ENCODE assay signal across 25 cellular contexts in genomic region chr4:3266076-3266475, GRCh38. TPM values are rescaled to one million over a fixed set of nuclear protein-coding genes. Genes with fewer than 3 reads are reported as not detected.
A peak's percentile ranks its signal among the peaks of the same experiment; 100 is the strongest.
DNase-seq lines count a peak whose midpoint lies in the region; ATAC-seq, FAIRE-seq and TF ChIP-seq lines count a peak whose summit lies in the region.
"Had no signal": no experiment of that assay in that cellular context is flagged by ENCODE, and none has a peak within 500 bp of the region (broad histone marks: within the 10 kb centered on the region; RNA-seq: fewer than 3 reads in every experiment).

No MANE protein-coding gene starts in this region.

- no peaks in the 10 kb centered on the region for H3K79me2 ChIP-seq in K562 (ENCODE audit: control insufficient read depth, insufficient read depth, low read length)

- H3K4me2 ChIP-seq in K562 (ENCODE audit: insufficient read depth, low read length) (no peak overlapping the region), mesenchymal stem cell (ENCODE audit: low read length, poor library complexity, severe bottlenecking) (no peak overlapping the region)
- H3K4me2 ChIP-seq: BLaER1, PC-9 had no signal

- 92 to 96% (median 95%) methylated on average over 17 of the region's 17 CpGs for WGBS in heart left ventricle, 4 donors
- WGBS in K562 (ENCODE audit: insufficient coverage, low coverage, missing lambda C conversion rate), result 22% methylated on average over 17 of the region's 17 CpGs
- 97% methylated on average over 17 of the region's 17 CpGs for WGBS in mesenchymal stem cell

- H2AK5ac ChIP-seq in mesenchymal stem cell (ENCODE audit: low read length, severe bottlenecking), result no peak overlapping the region

- H3K79me1 ChIP-seq in mesenchymal stem cell (replicated peaks; ENCODE audit: low read length, poor library complexity, severe bottlenecking), result no peaks in the 10 kb centered on the region

- no peak overlapping the region for H2BK12ac ChIP-seq in mesenchymal stem cell (ENCODE audit: low read length in 2 of 2)

- ATAC-seq in Right ventricle myocardium superior (ENCODE audit: poor library complexity) (no peak), heart left ventricle (no peak), K562 (no peak)

- H3K27ac ChIP-seq in heart left ventricle (no peak overlapping the region), K562 (ENCODE audit: extremely low read depth, low read depth, low read length) (no peak overlapping the region), mesenchymal stem cell (ENCODE audit: low read length, poor library complexity, severe bottlenecking) (no peak overlapping the region)
- H3K27ac ChIP-seq: BLaER1, GM23248, PC-9 had no signal

- no peak overlapping the region for H3K4me3 Mint-ChIP-seq in nephron progenitor cell
- H3K4me3 Mint-ChIP-seq: CD4-positive, alpha-beta T cell; H9 had no signal

- peak overlapping the region; percentile 78 for H3K27ac Mint-ChIP-seq in nephron progenitor cell
- H3K27ac Mint-ChIP-seq: CD4-positive, alpha-beta T cell; H9 had no signal

- no peak for TF ChIP-seq EP300 in K562 (IDR thresholded peaks at IDR 0.05; ENCODE audit: low read length)

- in situ Hi-C loops in K562 (cut with MboI), result no loop called here

- H3K36me3 ChIP-seq in heart left ventricle, result no peaks in the 10 kb centered on the region
- no peaks in the 10 kb centered on the region for H3K36me3 ChIP-seq in K562 (ENCODE audit: control insufficient read depth, insufficient read depth, low read length)
- no peaks in the 10 kb centered on the region for H3K36me3 ChIP-seq in mesenchymal stem cell (ENCODE audit: control insufficient read depth in 1 of 2, insufficient read depth in 2 of 2, low read depth in 1 of 2, low read length in 2 of 2)
- H3K36me3 ChIP-seq: BLaER1 had no signal

- no peak overlapping the region for H2BK5ac ChIP-seq in mesenchymal stem cell (ENCODE audit: low read depth, low read length, poor library complexity, severe bottlenecking)

- H2BK120ac ChIP-seq in mesenchymal stem cell (ENCODE audit: low read depth, low read length), result no peak overlapping the region

- no peaks in the 10 kb centered on the region for H3K9me3 Mint-ChIP-seq in nephron progenitor cell
- H3K9me3 Mint-ChIP-seq: CD4-positive, alpha-beta T cell; H9 had no signal

- DNase-seq in Right ventricle myocardium superior (peak; percentile 21), heart left ventricle (no peak), K562 (ENCODE audit: extremely low read depth in 1 of 4, low spot score in 3 of 4) (no peak), nephron progenitor cell (no peak), NCI-H128 (lab: John Stamatoyannopoulos, UW; ENCODE audit: unreplicated experiment) (no peak), mesenchymal stem cell (no peak), Kasumi-1 (lab: John Stamatoyannopoulos, UW) (no peak)
- DNase-seq in stimulated activated CD8-positive, alpha-beta memory T cell treated with anti-CD3 and anti-CD28 coated beads, Interleukin-4, amount 100 ng/mL, for 48 hours, result peak; percentile 9
- DNase-seq: CD4-positive, alpha-beta T cell; DMS53; GM23248; H9; KBM-7; MM.1S; NCI-H1417 treated with DMSO at 0.1 percent for 48 hours; NCI-H1694 treated with DMSO at 0.1 percent for 48 hours; NCI-H2081; NCI-H2227 treated with DMSO at 0.1 percent for 48 hours; NCI-H526 treated with DMSO at 0.1 percent for 48 hours; PC-9; RPMI8226; SHP77 had no signal

- no peaks in the 10 kb centered on the region for H3K36me3 Mint-ChIP-seq in nephron progenitor cell (ENCODE audit: low read depth)

- H3K18ac ChIP-seq in mesenchymal stem cell (ENCODE audit: low read depth in 1 of 2, low read length in 2 of 2), result no peak overlapping the region

- CTCF ChIA-PET in K562 (lab: Yijun Ruan, JAX; ENCODE audit: low intra/inter-chr PET ratio), result no interaction called here

- H4K20me1 ChIP-seq in K562 (replicated peaks; ENCODE audit: control insufficient read depth, insufficient read depth, low read length), result peaks cover 5% of the 10 kb centered on the region; the same call in 1 of the 2 replicates
- H4K20me1 ChIP-seq: BLaER1 had no signal

- intact Hi-C loops in Right ventricle myocardium superior (cut with DNase I) (no loop called here), heart left ventricle (cut with DNase I) (no loop called here), K562 (cut with micrococcal nuclease) (no loop called here)

- no peak overlapping the region for H3K14ac ChIP-seq in mesenchymal stem cell (ENCODE audit: low read length in 2 of 2)

- TF ChIP-seq POLR2A in heart left ventricle (IDR thresholded peaks at IDR 0.05), result no peak
- no peak for TF ChIP-seq POLR2A in K562 (conservative IDR thresholded peaks at IDR 0.05)

- H3K4me3 ChIP-seq in heart left ventricle, result no peak overlapping the region
- H3K4me3 ChIP-seq in K562, result no peak overlapping the region
- H3K4me3 ChIP-seq in mesenchymal stem cell (ENCODE audit: insufficient read depth in 1 of 2, low read depth in 1 of 2, low read length in 2 of 2), result no peak overlapping the region
- H3K4me3 ChIP-seq: BLaER1, GM23248, PC-9 had no signal

- H3K23ac ChIP-seq in mesenchymal stem cell (ENCODE audit: low read length in 2 of 2), result no peak overlapping the region

- BruUV-seq in K562 (replicated peaks; lab: Mats Ljungman, UMichigan), result no TSS peak

- POLR2A ChIA-PET in K562 (lab: Yijun Ruan, JAX), result interaction anchor here (0.6 kb wide), 1 partner anchor 1703 kb away, joined by 3 read pairs; no protein-coding TSS in a partner anchor

- H4K8ac ChIP-seq in mesenchymal stem cell (ENCODE audit: low read length), result no peak overlapping the region

- H3K9ac ChIP-seq in K562 (ENCODE audit: insufficient read depth in 1 of 2, low read depth in 2 of 2, low read length in 2 of 2) (no peak overlapping the region), mesenchymal stem cell (ENCODE audit: low read length) (no peak overlapping the region)
- H3K9ac ChIP-seq: BLaER1, GM23248 had no signal

- no peak overlapping the region for H4K91ac ChIP-seq in mesenchymal stem cell (ENCODE audit: low read length)

- no peak for TF ChIP-seq RAD21 in K562 (CRISPR knock-in tag; conservative IDR thresholded peaks at IDR 0.05 in 1 of 2, IDR thresholded peaks at IDR 0.05 in 1 of 2)

- TF ChIP-seq CTCF in heart left ventricle (IDR thresholded peaks at IDR 0.05), result no peak
- TF ChIP-seq CTCF in K562 (IDR thresholded peaks at IDR 0.05 in 2 of 3, conservative IDR thresholded peaks at IDR 0.05 in 1 of 3; ENCODE audit: insufficient read depth in 2 of 3, low read depth in 1 of 3, low read length in 3 of 3), result no peak
- TF ChIP-seq CTCF in nephron progenitor cell (IDR thresholded peaks at IDR 0.05), result no peak

- no peaks in the 10 kb centered on the region for H3K9me1 ChIP-seq in K562 (ENCODE audit: control insufficient read depth, insufficient read depth, low read length)

- H3K4me1 Mint-ChIP-seq in nephron progenitor cell, result peaks cover 11% of the 10 kb centered on the region

- H3K9me3 ChIP-seq in heart left ventricle (no peaks in the 10 kb centered on the region), K562 (replicated peaks; ENCODE audit: control insufficient read depth, insufficient read depth, low read depth, low read length) (no peaks in the 10 kb centered on the region), mesenchymal stem cell (ENCODE audit: control insufficient read depth, low read length) (no peaks in the 10 kb centered on the region)
- H3K9me3 ChIP-seq: BLaER1 had no signal

- H3K4me1 ChIP-seq in heart left ventricle (peaks cover 0 to 12% (median 1%) of the 10 kb centered on the region in 12 donors), K562 (replicated peaks in 1 of 2; ENCODE audit: control insufficient read depth in 2 of 2, insufficient read depth in 2 of 2, low read length in 2 of 2) (peaks cover 0 to 26% of the 10 kb centered on the region in 2 experiments; a peak in 2 of 5 replicates), mesenchymal stem cell (ENCODE audit: control insufficient read depth, insufficient read depth, low read depth, low read length) (no peaks in the 10 kb centered on the region)

- FAIRE-seq in K562 (lab: Jason Lieb, UNC), result no peak
- FAIRE-seq: A204.1 had no signal

- no peaks in the 10 kb centered on the region for H3K27me3 ChIP-seq in heart left ventricle
- H3K27me3 ChIP-seq in K562 (ENCODE audit: control insufficient read depth in 2 of 2, insufficient read depth in 2 of 2, low read length in 2 of 2), result peaks cover 51 to 82% of the 10 kb centered on the region in 2 experiments
- H3K27me3 ChIP-seq in mesenchymal stem cell (ENCODE audit: control insufficient read depth in 1 of 2, insufficient read depth in 1 of 2, low read length in 2 of 2), result peaks cover 0 to 34% of the 10 kb centered on the region in 2 experiments
- H3K27me3 ChIP-seq: BLaER1 had no signal

- H2BK15ac ChIP-seq in mesenchymal stem cell (ENCODE audit: low read depth, poor library complexity, severe bottlenecking), result no peak overlapping the region

- no peak overlapping the region for H3K4ac ChIP-seq in mesenchymal stem cell (ENCODE audit: low read depth in 1 of 2, low read length in 2 of 2)

- H2AFZ ChIP-seq in K562 (ENCODE audit: low read depth, low read length) (no peak overlapping the region), mesenchymal stem cell (ENCODE audit: low read depth, low read length) (no peak overlapping the region)
- H2AFZ ChIP-seq: GM23248, PC-9 had no signal

- peaks cover 4% of the 10 kb centered on the region for H3K27me3 Mint-ChIP-seq in nephron progenitor cell (ENCODE audit: low read depth, poor library complexity)
- H3K27me3 Mint-ChIP-seq: CD4-positive, alpha-beta T cell had no signal

RNA-seq across cellular contexts. Expression of gene MSANTD1, which starts 17.1 kb away (rescaled TPM):
- total RNA-seq in Right ventricle myocardium superior (0.54 TPM), heart left ventricle (under 1 TPM in 7 of 9 donors, not detected in 2; 0.30 to 0.93 (median 0.45) TPM), K562 (2014; rRNA removed) (0.12 TPM in 1 of 2 replicates, not detected in the other), K562 (2014; rRNA removed; fragmentation: Illumina TruSeq; extraction: Trizol) (0.04 TPM in 1 of 2 replicates, not detected in the other), K562 (2015; rRNA removed; fragmentation: Illumina TruSeq; extraction: Trizol) (0.07 TPM in 1 of 2 replicates, not detected in the other), K562 (2021) (0.09 TPM in 1 of 2 replicates, not detected in the other)
- polyA plus RNA-seq in heart left ventricle (under 1 TPM; 0.33 to 0.34 TPM), K562 (2011; rRNA removed) (not detected in 2 replicates), K562 (2014; fragmentation: Illumina TruSeq; extraction: Trizol) (not detected in 2 replicates), K562 (2014; fragmentation: Nextera tagmentation; extraction: Ambion mirVana) (not detected), K562 (2014; rRNA removed) (not detected in 2 replicates)
- total RNA-seq in K562 (2011; cell fraction: chromatin; rRNA removed; ENCODE audit: low replicate concordance), result 0.37 and 1.5 TPM in 2 replicates
- total RNA-seq in K562 (2011; cell fraction: nucleolus; rRNA removed), result 0.53 and 1.0 TPM in 2 replicates
- total RNA-seq in K562 (2011; cell fraction: nucleoplasm; rRNA removed), result 0.23 and 0.51 TPM in 2 replicates
- 0.01 and 0.09 TPM in 2 replicates for polyA plus RNA-seq in K562 (2011; cell fraction: cytosol; rRNA removed)
- polyA plus RNA-seq in K562 (2011; cell fraction: nucleus; rRNA removed), result 0.27 and 0.28 TPM in 2 replicates
- polyA plus RNA-seq in K562 (2012), result 0.05 and 0.29 TPM in 2 replicates
- polyA minus RNA-seq in K562 (2011; rRNA and poly(A)+ RNA removed), result not detected in 2 replicates
- not detected in 2 replicates for polyA minus RNA-seq in K562 (2011; cell fraction: cytosol; rRNA and poly(A)+ RNA removed)
- 0.27 and 0.56 TPM in 2 replicates for polyA minus RNA-seq in K562 (2011; cell fraction: nucleus; rRNA and poly(A)+ RNA removed)
- 0.07 TPM for polyA plus RNA-seq in mesenchymal stem cell (2013, experiment 1 of 2)
- 0.11 TPM for polyA plus RNA-seq in mesenchymal stem cell (2013, experiment 2 of 2)
- total RNA-seq: GM23248, HT1080 had no signal
- polyA plus RNA-seq: GM23248 had no signal

RNA-seq across cellular contexts. Expression of gene RGS12, which starts 26.7 kb away (rescaled TPM):
- 15.8 TPM for total RNA-seq in Right ventricle myocardium superior
- 10 to 100 TPM in 8 of 9 donors, 1 to 10 TPM in 1; 8.4 to 18.4 (median 14.6) TPM for total RNA-seq in heart left ventricle
- 10 to 100 TPM; 11.7 to 12.7 TPM for polyA plus RNA-seq in heart left ventricle
- 25.8 and 36.7 TPM in 2 replicates for total RNA-seq in K562 (2011; cell fraction: chromatin; rRNA removed; ENCODE audit: low replicate concordance)
- 16.2 and 16.6 TPM in 2 replicates for total RNA-seq in K562 (2011; cell fraction: nucleolus; rRNA removed)
- total RNA-seq in K562 (2011; cell fraction: nucleoplasm; rRNA removed), result 13.2 and 16.0 TPM in 2 replicates
- 3.6 and 4.7 TPM in 2 replicates for total RNA-seq in K562 (2014; rRNA removed)
- 5.7 and 6.4 TPM in 2 replicates for total RNA-seq in K562 (2014; rRNA removed; fragmentation: Illumina TruSeq; extraction: Trizol)
- total RNA-seq in K562 (2015; rRNA removed; fragmentation: Illumina TruSeq; extraction: Trizol), result 6.3 and 6.4 TPM in 2 replicates
- 6.8 and 8.8 TPM in 2 replicates for total RNA-seq in K562 (2021)
- polyA plus RNA-seq in K562 (2011; rRNA removed), result 4.3 and 5.8 TPM in 2 replicates
- 2.0 and 3.4 TPM in 2 replicates for polyA plus RNA-seq in K562 (2011; cell fraction: cytosol; rRNA removed)
- 14.7 and 18.5 TPM in 2 replicates for polyA plus RNA-seq in K562 (2011; cell fraction: nucleus; rRNA removed)
- 8.1 and 12.4 TPM in 2 replicates for polyA plus RNA-seq in K562 (2012)
- 5.5 and 6.4 TPM in 2 replicates for polyA plus RNA-seq in K562 (2014; fragmentation: Illumina TruSeq; extraction: Trizol)
- polyA plus RNA-seq in K562 (2014; fragmentation: Nextera tagmentation; extraction: Ambion mirVana), result under 1 TPM; 0.30 to 0.42 TPM
- 4.2 and 5.1 TPM in 2 replicates for polyA plus RNA-seq in K562 (2014; rRNA removed)
- 4.5 and 5.3 TPM in 2 replicates for polyA minus RNA-seq in K562 (2011; rRNA and poly(A)+ RNA removed)
- polyA minus RNA-seq in K562 (2011; cell fraction: cytosol; rRNA and poly(A)+ RNA removed), result 6.0 and 15.5 TPM in 2 replicates
- polyA minus RNA-seq in K562 (2011; cell fraction: nucleus; rRNA and poly(A)+ RNA removed), result 16.2 and 16.4 TPM in 2 replicates
- 11.5 TPM for polyA plus RNA-seq in mesenchymal stem cell (2013, experiment 1 of 2)
- 11.0 TPM for polyA plus RNA-seq in mesenchymal stem cell (2013, experiment 2 of 2)

Comparison
In these comparisons a context has a peak if more than half of its experiments do, and no peak if none do; other contexts are left out.
1. DNase-seq: peak in Right ventricle myocardium superior (single experiment) and stimulated activated CD8-positive, alpha-beta memory T cell treated with anti-CD3 and anti-CD28 coated beads, Interleukin-4, amount 100 ng/mL, for 48 hours (single experiment); none in heart left ventricle (0 of 5), K562 (0 of 4), nephron progenitor cell (single experiment), NCI-H128 (single experiment), mesenchymal stem cell (single experiment) and Kasumi-1 (0 of 2).